Comparison of ENCODE assay signal across 12 cellular contexts in genomic region chr17:16971458-16972338, GRCh38. TPM values are rescaled to one million over a fixed set of nuclear protein-coding genes. Genes with fewer than 3 reads are reported as not detected.
DNase-seq lines count a peak whose midpoint lies in the region; ATAC-seq and TF ChIP-seq lines count a peak whose summit lies in the region.
"Had no signal": no experiment of that assay in that cellular context is flagged by ENCODE, and none has a peak within 500 bp of the region (broad histone marks: within the 10 kb centered on the region; RNA-seq: fewer than 3 reads in every experiment).

TSS of gene TNFRSF13B (minus strand) at chr17:16972118. CDS start at chr17:16972075, 43 bp downstream.

- peaks cover 78% of the 10 kb centered on the region for H3F3A ChIP-seq in MM.1S (ENCODE audit: insufficient read depth, low read length)

- H3K36me3 ChIP-seq in MM.1S (replicated peaks; ENCODE audit: insufficient read depth, low read length) (no peaks in the 10 kb centered on the region), sigmoid colon (no peaks in the 10 kb centered on the region)

- 73 to 92% methylated on average over 17 of the region's 17 CpGs for WGBS in sigmoid colon, 2 donors

- H4K20me1 ChIP-seq in MM.1S (ENCODE audit: insufficient read depth, low read length) = no peaks in the 10 kb centered on the region

- peak within 1 kb of the TSS; percentile 81 for H3K4me3 ChIP-seq in MM.1S (ENCODE audit: low read length)
- H3K4me3 ChIP-seq in sigmoid colon = no peak within 1 kb of the TSS

- no peaks in the 10 kb centered on the region for H3K9me3 ChIP-seq in MM.1S (replicated peaks; ENCODE audit: insufficient read depth, low read length)
- no peaks in the 10 kb centered on the region for H3K9me3 ChIP-seq in sigmoid colon

- H2AFZ ChIP-seq in MM.1S (ENCODE audit: low read length) = no peak within 1 kb of the TSS

- H3K9ac ChIP-seq in MM.1S (ENCODE audit: low read length) = peak within 1 kb of the TSS; percentile 100

- H3K79me2 ChIP-seq in MM.1S (ENCODE audit: low read length) = peaks cover 58% of the 10 kb centered on the region

- H3K4me2 ChIP-seq in MM.1S (ENCODE audit: low read depth, low read length) = peak within 1 kb of the TSS; percentile 98

- peaks cover 51% of the 10 kb centered on the region for H3K4me1 ChIP-seq in MM.1S (ENCODE audit: low read length)
- no peaks in the 10 kb centered on the region for H3K4me1 ChIP-seq in sigmoid colon

- no peaks in the 10 kb centered on the region for H3K9me2 ChIP-seq in MM.1S (replicated peaks; ENCODE audit: insufficient read depth, low read length)

- intact Hi-C loops in sigmoid colon (cut with DNase I) (no loop called here), Right ventricle myocardium superior (cut with DNase I) (no loop called here)

- no peak for TF ChIP-seq EP300 in sigmoid colon (IDR thresholded peaks at IDR 0.05)

- ATAC-seq in GM18873 (IDR thresholded peaks at IDR 0.05; ENCODE audit: low FRiP score, unreplicated experiment) (peak; percentile 30), GM21786 (IDR thresholded peaks at IDR 0.05; ENCODE audit: unreplicated experiment) (peak; percentile 31), HG02840 (IDR thresholded peaks at IDR 0.05; ENCODE audit: low FRiP score, unreplicated experiment) (no peak), Right ventricle myocardium superior (ENCODE audit: poor library complexity) (no peak)

- H3K27ac ChIP-seq in MM.1S (ENCODE audit: low read length) = peak within 1 kb of the TSS; percentile 100
- no peak within 1 kb of the TSS for H3K27ac ChIP-seq in sigmoid colon

- TF ChIP-seq CTCF in MM.1S (IDR thresholded peaks at IDR 0.05; ENCODE audit: low read length) (no peak), sigmoid colon (IDR thresholded peaks at IDR 0.05) (no peak)

- no peaks in the 10 kb centered on the region for H3K27me3 ChIP-seq in MM.1S (replicated peaks; ENCODE audit: insufficient read depth, low read length)
- H3K27me3 ChIP-seq in sigmoid colon = no peaks in the 10 kb centered on the region

- no peak for TF ChIP-seq POLR2A in sigmoid colon (IDR thresholded peaks at IDR 0.05)

- DNase-seq in MM.1S (peak; percentile 85), sigmoid colon (peak; percentile 50), kidney glomerular epithelial cell (lab: John Stamatoyannopoulos, UW) (no peak), Right ventricle myocardium superior (no peak), NCI-H69 (lab: John Stamatoyannopoulos, UW) (no peak)
- DNase-seq: mesendoderm, NCI-H1092, right cardiac atrium had no signal

RNA-seq across cellular contexts. Expression of gene TNFRSF13B, which starts in this region (rescaled TPM):
- not detected for total RNA-seq in sigmoid colon
- polyA plus RNA-seq in sigmoid colon = 10 to 100 TPM in 1 of 3 donors, not detected in 2; 15.2 TPM
- not detected for total RNA-seq in Right ventricle myocardium superior
- total RNA-seq: astrocyte, right cardiac atrium had no signal
- polyA plus RNA-seq: right cardiac atrium had no signal

Comparison
In these comparisons a context has a peak if more than half of its experiments do, and no peak if none do; other contexts are left out.
1. ATAC-seq: peak in GM18873 (single experiment) and GM21786 (single experiment); none in HG02840 (single experiment) and Right ventricle myocardium superior (single experiment).
2. DNase-seq: peak in MM.1S (single experiment) and sigmoid colon (single experiment); none in kidney glomerular epithelial cell (single experiment), Right ventricle myocardium superior (single experiment) and NCI-H69 (single experiment).